1 cellular context compared by ENCODE assay signal in genomic region chr7:2172311-2173183, GRCh38.
TF ChIP-seq lines count a peak whose summit lies in the region.

No MANE protein-coding gene starts in this region.

TF ChIP-seq in H1, 55 proteins besides CTCF, POLR2A, EP300 and RAD21 (continued from another document):
- TF ChIP-seq EGR1 (IDR thresholded peaks at IDR 0.05; ENCODE audit: borderline replicate concordance, low read depth, low read length) (no peak), PHF8 (conservative IDR thresholded peaks at IDR 0.05; ENCODE audit: low read depth, low read length) (no peak), ATF3 (IDR thresholded peaks at IDR 0.05; ENCODE audit: insufficient read depth, low read depth, low read length) (no peak)
